In genomic region chr2:125004091-125004800, GRCh38 we compare ENCODE assay signal across 26 cellular contexts.
DNase-seq lines count a peak whose midpoint lies in the region; ATAC-seq and TF ChIP-seq lines count a peak whose summit lies in the region.
"Had no signal": no experiment of that assay in that cellular context is flagged by ENCODE, and none has a peak within 500 bp of the region (broad histone marks: within the 10 kb centered on the region; RNA-seq: fewer than 3 reads in every experiment).

No MANE protein-coding gene starts in this region.

- no peaks in the 10 kb centered on the region for H3K36me3 Mint-ChIP-seq in MCF 10A (ENCODE audit: insufficient read depth, unreplicated experiment)
- no peaks in the 10 kb centered on the region for H3K36me3 Mint-ChIP-seq in stimulated activated effector memory CD8-positive, alpha-beta T cell treated with anti-CD3 and anti-CD28 coated beads, Interleukin-12 subunit alpha, Interleukin-12 subunit beta, amount 100 ng/mL, for 72 hours
- H3K36me3 Mint-ChIP-seq: CD4-positive, alpha-beta memory T cell had no signal

- DNase-seq in MCF 10A (ENCODE audit: unreplicated experiment) (peak; percentile 70), breast epithelium (ENCODE audit: low spot score in 2 of 2) (no peak), astrocyte of the hippocampus (ENCODE audit: low read depth, low spot score) (peak; percentile 61), mesenchymal stem cell (no peak), trophoblast cell (no peak), WERI-Rb-1 (no peak), NCI-H748 (lab: John Stamatoyannopoulos, UW; ENCODE audit: unreplicated experiment) (no peak)
- DNase-seq in stimulated activated effector memory CD8-positive, alpha-beta T cell treated with anti-CD3 and anti-CD28 coated beads, Interleukin-12 subunit alpha, Interleukin-12 subunit beta, amount 100 ng/mL, for 72 hours (ENCODE audit: low spot score in 2 of 2): no peak
- DNase-seq: Caco-2; CD4-positive, alpha-beta memory T cell; DND-41; H9; HFFc6; NCI-H1092 treated with DMSO at 0.1 percent for 48 hours; NCI-H1436 treated with DMSO at 0.1 percent for 48 hours; NCI-H1930; NCI-H226; NCI-H510A treated with DMSO at 0.1 percent for 48 hours; NCI-H774; NK-92 treated with Interleukin-12 subunit alpha and Interleukin-12 subunit beta, amount 100 ng/mL, for 24 hours; Right ventricle myocardium superior had no signal

- H3K27ac ChIP-seq in breast epithelium (no peak overlapping the region), mesenchymal stem cell (ENCODE audit: low read length, poor library complexity, severe bottlenecking) (peak overlapping the region; percentile 85), trophoblast cell (ENCODE audit: low read depth, low read length) (no peak overlapping the region), WERI-Rb-1 (no peak overlapping the region)
- H3K27ac ChIP-seq: 22Rv1; BLaER1 treated with 17β-estradiol and CSF1 and Interleukin-3, amounts not matched to agents 10 nM and 100 nM had no signal

- H2BK15ac ChIP-seq in mesenchymal stem cell (ENCODE audit: low read depth, poor library complexity, severe bottlenecking): no peak overlapping the region

- 91% methylated on average over 7 of the region's 7 CpGs for WGBS in mesenchymal stem cell
- WGBS in trophoblast cell (ENCODE audit: extremely low coverage, insufficient coverage, insufficient read length): no CpG with 5 or more reads among the region's 7 CpGs

- no peak overlapping the region for H3K4me3 Mint-ChIP-seq in MCF 10A (ENCODE audit: unreplicated experiment)
- H3K4me3 Mint-ChIP-seq in stimulated activated effector memory CD8-positive, alpha-beta T cell treated with anti-CD3 and anti-CD28 coated beads, Interleukin-12 subunit alpha, Interleukin-12 subunit beta, amount 100 ng/mL, for 72 hours: no peak overlapping the region
- H3K4me3 Mint-ChIP-seq: CD4-positive, alpha-beta memory T cell; H9; HFFc6 had no signal

- H3K9ac ChIP-seq in mesenchymal stem cell (ENCODE audit: low read length): no peak overlapping the region
- H3K9ac ChIP-seq in trophoblast cell (ENCODE audit: low read length): no peak overlapping the region
- H3K9ac ChIP-seq: BLaER1 treated with 17β-estradiol and CSF1 and Interleukin-3, amounts not matched to agents 10 nM and 100 nM had no signal

- peak overlapping the region; percentile 44 for H3K27ac Mint-ChIP-seq in MCF 10A (ENCODE audit: low read depth, unreplicated experiment)
- H3K27ac Mint-ChIP-seq in stimulated activated effector memory CD8-positive, alpha-beta T cell treated with anti-CD3 and anti-CD28 coated beads, Interleukin-12 subunit alpha, Interleukin-12 subunit beta, amount 100 ng/mL, for 72 hours: no peak overlapping the region
- H3K27ac Mint-ChIP-seq: CD4-positive, alpha-beta memory T cell; H9; HFFc6 had no signal

- H3K4ac ChIP-seq in mesenchymal stem cell (ENCODE audit: low read depth in 1 of 2, low read length in 2 of 2) (no peak overlapping the region), trophoblast cell (ENCODE audit: low read depth, low read length) (no peak overlapping the region)

- H3K4me1 ChIP-seq in breast epithelium (no peaks in the 10 kb centered on the region), mesenchymal stem cell (ENCODE audit: control insufficient read depth, insufficient read depth, low read depth, low read length) (peaks cover 3% of the 10 kb centered on the region), trophoblast cell (ENCODE audit: control insufficient read depth in 1 of 2, insufficient read depth in 2 of 2, low read length in 2 of 2) (peaks cover 0 to 1% of the 10 kb centered on the region in 2 experiments)
- H3K4me1 ChIP-seq: BLaER1 treated with 17β-estradiol and CSF1 and Interleukin-3, amounts not matched to agents 10 nM and 100 nM; Caco-2 had no signal

- H3K4me3 ChIP-seq in breast epithelium (no peak overlapping the region), mesenchymal stem cell (ENCODE audit: insufficient read depth in 1 of 2, low read depth in 1 of 2, low read length in 2 of 2) (no peak overlapping the region), trophoblast cell (ENCODE audit: low read depth, low read length) (no peak overlapping the region), WERI-Rb-1 (ENCODE audit: low read depth, low read length) (no peak overlapping the region)
- H3K4me3 ChIP-seq: BLaER1 treated with 17β-estradiol and CSF1 and Interleukin-3, amounts not matched to agents 10 nM and 100 nM; K562 had no signal

- no peaks in the 10 kb centered on the region for H3K27me3 Mint-ChIP-seq in MCF 10A (ENCODE audit: insufficient read depth, unreplicated experiment)
- H3K27me3 Mint-ChIP-seq: CD4-positive, alpha-beta memory T cell had no signal

- no peak overlapping the region for H4K8ac ChIP-seq in mesenchymal stem cell (ENCODE audit: low read length)
- no peak overlapping the region for H4K8ac ChIP-seq in trophoblast cell (ENCODE audit: low read depth, low read length)

- H3K9me3 ChIP-seq in breast epithelium (no peaks in the 10 kb centered on the region), mesenchymal stem cell (ENCODE audit: control insufficient read depth, low read length) (no peaks in the 10 kb centered on the region), trophoblast cell (ENCODE audit: insufficient read depth, low read depth, low read length) (no peaks in the 10 kb centered on the region), WERI-Rb-1 (ENCODE audit: severe bottlenecking) (no peaks in the 10 kb centered on the region)
- H3K9me3 ChIP-seq: BLaER1 treated with 17β-estradiol and CSF1 and Interleukin-3, amounts not matched to agents 10 nM and 100 nM; Caco-2 had no signal

- POLR2A ChIA-PET in MCF 10A (lab: Yijun Ruan, JAX): interaction anchor here (1.2 kb wide), 1 partner anchor 11 kb away, joined by 3 read pairs; no protein-coding TSS in a partner anchor

- BruUV-seq in MCF 10A (replicated peaks; lab: Mats Ljungman, UMichigan): no TSS peak

- H3K36me3 ChIP-seq in breast epithelium: no peaks in the 10 kb centered on the region
- H3K36me3 ChIP-seq in mesenchymal stem cell (ENCODE audit: control insufficient read depth in 1 of 2, insufficient read depth in 2 of 2, low read depth in 1 of 2, low read length in 2 of 2): no peaks in the 10 kb centered on the region
- H3K36me3 ChIP-seq in trophoblast cell (ENCODE audit: control insufficient read depth in 1 of 2, insufficient read depth in 2 of 2, low read length in 2 of 2): no peaks in the 10 kb centered on the region
- no peaks in the 10 kb centered on the region for H3K36me3 ChIP-seq in WERI-Rb-1
- H3K36me3 ChIP-seq: BLaER1 treated with 17β-estradiol and CSF1 and Interleukin-3, amounts not matched to agents 10 nM and 100 nM had no signal

- H3K23ac ChIP-seq in mesenchymal stem cell (ENCODE audit: low read length in 2 of 2) (no peak overlapping the region), trophoblast cell (ENCODE audit: low read length) (no peak overlapping the region)

- TF ChIP-seq POLR2A in breast epithelium (IDR thresholded peaks at IDR 0.05): no peak

- H3K14ac ChIP-seq in mesenchymal stem cell (ENCODE audit: low read length in 2 of 2): no peak overlapping the region
- H3K14ac ChIP-seq in trophoblast cell (ENCODE audit: low read length): no peak overlapping the region

- no peaks in the 10 kb centered on the region for H3K9me3 Mint-ChIP-seq in MCF 10A (ENCODE audit: unreplicated experiment)
- peaks cover 5% of the 10 kb centered on the region for H3K9me3 Mint-ChIP-seq in stimulated activated effector memory CD8-positive, alpha-beta T cell treated with anti-CD3 and anti-CD28 coated beads, Interleukin-12 subunit alpha, Interleukin-12 subunit beta, amount 100 ng/mL, for 72 hours

- no peak for ATAC-seq in stimulated activated effector memory CD8-positive, alpha-beta T cell treated with anti-CD3 and anti-CD28 coated beads, Interleukin-12 subunit alpha, Interleukin-12 subunit beta, amount 100 ng/mL, for 72 hours
- ATAC-seq: HepG2, K562, Panc1 had no signal

- H3K27me3 ChIP-seq in breast epithelium: no peaks in the 10 kb centered on the region
- H3K27me3 ChIP-seq in mesenchymal stem cell (ENCODE audit: control insufficient read depth in 1 of 2, insufficient read depth in 1 of 2, low read length in 2 of 2): no peaks in the 10 kb centered on the region
- H3K27me3 ChIP-seq in trophoblast cell (ENCODE audit: insufficient read depth, low read length): no peaks in the 10 kb centered on the region
- H3K27me3 ChIP-seq in WERI-Rb-1 (ENCODE audit: insufficient read depth, low read depth, severe bottlenecking): no peaks in the 10 kb centered on the region
- H3K27me3 ChIP-seq: BLaER1 treated with 17β-estradiol and CSF1 and Interleukin-3, amounts not matched to agents 10 nM and 100 nM had no signal

- H4K91ac ChIP-seq in mesenchymal stem cell (ENCODE audit: low read length) (no peak overlapping the region), trophoblast cell (ENCODE audit: low read depth, low read length) (no peak overlapping the region)

- no peak overlapping the region for H4K12ac ChIP-seq in trophoblast cell (ENCODE audit: low read depth, low read length)

- no peak overlapping the region for H2BK12ac ChIP-seq in mesenchymal stem cell (ENCODE audit: low read length in 2 of 2)
- H2BK12ac ChIP-seq in trophoblast cell (ENCODE audit: low read length): no peak overlapping the region

- peaks cover 17% of the 10 kb centered on the region for H3K4me1 Mint-ChIP-seq in MCF 10A (ENCODE audit: insufficient read depth, unreplicated experiment)
- H3K4me1 Mint-ChIP-seq in stimulated activated effector memory CD8-positive, alpha-beta T cell treated with anti-CD3 and anti-CD28 coated beads, Interleukin-12 subunit alpha, Interleukin-12 subunit beta, amount 100 ng/mL, for 72 hours: no peaks in the 10 kb centered on the region
- H3K4me1 Mint-ChIP-seq: CD4-positive, alpha-beta memory T cell had no signal

- H3K79me1 ChIP-seq in mesenchymal stem cell (replicated peaks; ENCODE audit: low read length, poor library complexity, severe bottlenecking) (no peaks in the 10 kb centered on the region), trophoblast cell (ENCODE audit: low read length) (no peaks in the 10 kb centered on the region)

- CTCF ChIA-PET in MCF 10A (lab: Yijun Ruan, JAX): interaction anchor here (0.6 kb wide), 1 partner anchor 820 kb away, joined by 3 read pairs; no protein-coding TSS in a partner anchor

- no peak overlapping the region for H2AK5ac ChIP-seq in mesenchymal stem cell (ENCODE audit: low read length, severe bottlenecking)
- no peak overlapping the region for H2AK5ac ChIP-seq in trophoblast cell (ENCODE audit: low read length)

- H3K79me2 ChIP-seq in trophoblast cell (ENCODE audit: control insufficient read depth, insufficient read depth, low read length, poor library complexity): no peaks in the 10 kb centered on the region

- H2BK120ac ChIP-seq in mesenchymal stem cell (ENCODE audit: low read depth, low read length) (no peak overlapping the region), trophoblast cell (ENCODE audit: insufficient read depth, low read length, poor library complexity) (no peak overlapping the region)

- intact Hi-C loops in MCF 10A (cut with micrococcal nuclease): loop anchor here (5.0 kb wide), 1 partner anchor 468 kb away; no protein-coding TSS in a partner anchor
- intact Hi-C loops in breast epithelium (cut with DNase I; ENCODE audit: low total_unique reads): no loop called here

- H2BK5ac ChIP-seq in mesenchymal stem cell (ENCODE audit: low read depth, low read length, poor library complexity, severe bottlenecking) (no peak overlapping the region), trophoblast cell (ENCODE audit: low read depth, low read length, poor library complexity) (no peak overlapping the region)

- TF ChIP-seq CTCF in MCF 10A (IDR thresholded peaks at IDR 0.05; ENCODE audit: unreplicated experiment) (no peak), breast epithelium (IDR thresholded peaks at IDR 0.05) (no peak), WERI-Rb-1 (IDR thresholded peaks at IDR 0.05; ENCODE audit: low read depth, low read length) (no peak)

- H3K4me2 ChIP-seq in mesenchymal stem cell (ENCODE audit: low read length, poor library complexity, severe bottlenecking): no peak overlapping the region
- no peak overlapping the region for H3K4me2 ChIP-seq in trophoblast cell (ENCODE audit: low read length)
- H3K4me2 ChIP-seq: BLaER1 treated with 17β-estradiol and CSF1 and Interleukin-3, amounts not matched to agents 10 nM and 100 nM had no signal

- H3K18ac ChIP-seq in mesenchymal stem cell (ENCODE audit: low read depth in 1 of 2, low read length in 2 of 2) (no peak overlapping the region), trophoblast cell (ENCODE audit: low read length) (no peak overlapping the region)

- H2AFZ ChIP-seq in mesenchymal stem cell (ENCODE audit: low read depth, low read length) (no peak overlapping the region), trophoblast cell (ENCODE audit: insufficient read depth, low read length, poor library complexity) (no peak overlapping the region)

Comparison
In these comparisons a context has a peak if more than half of its experiments do, and no peak if none do; other contexts are left out.
1. DNase-seq: peak in MCF 10A (single experiment) and astrocyte of the hippocampus (single experiment); none in breast epithelium (0 of 2), mesenchymal stem cell (single experiment), trophoblast cell (0 of 2), WERI-Rb-1 (single experiment), NCI-H748 (single experiment) and stimulated activated effector memory CD8-positive, alpha-beta T cell treated with anti-CD3 and anti-CD28 coated beads, Interleukin-12 subunit alpha, Interleukin-12 subunit beta, amount 100 ng/mL, for 72 hours (0 of 2).